16 cellular contexts compared by ENCODE assay signal in genomic region chr4:119297795-119298194, GRCh38. TPM values are rescaled to one million over a fixed set of nuclear protein-coding genes. Genes with fewer than 3 reads are reported as not detected.
DNase-seq lines count a peak whose midpoint lies in the region; ATAC-seq and TF ChIP-seq lines count a peak whose summit lies in the region.
"Had no signal": no experiment of that assay in that cellular context is flagged by ENCODE, and none has a peak within 500 bp of the region (broad histone marks: within the 10 kb centered on the region; RNA-seq: fewer than 3 reads in every experiment).

No MANE protein-coding gene starts in this region.

- H3K36me3 ChIP-seq in thoracic aorta = peaks cover 3% of the 10 kb centered on the region

- CTCF ChIA-PET in activated naive CD4-positive, alpha-beta T cell treated with anti-CD3 and anti-CD28 coated beads, Interleukin-2, amount 10 ng/mL, durations not matched to agents 7 days and 5 days (lab: Charles Lee) = interaction anchor here (1.2 to 1.8 kb wide), 5 partner anchors 9 to 526 kb away, joined by 4 to 6 read pairs (median 5); no protein-coding TSS in a partner anchor
- CTCF ChIA-PET in activated CD8-positive, alpha-beta T cell treated with anti-CD3 and anti-CD28 coated beads for 36 hours (lab: Charles Lee) = interaction anchor here (0.7 to 4.7 kb wide), 3 partner anchors 11 to 1782 kb away, joined by 3 to 28 read pairs (median 15); no protein-coding TSS in a partner anchor

- H3K4me3 ChIP-seq in fibroblast of villous mesenchyme (ENCODE audit: low read depth, low read length) (peak overlapping the region; percentile 97), thoracic aorta (peak overlapping the region; percentile 93)
- H3K4me3 ChIP-seq: body of pancreas had no signal

- no peak overlapping the region for H3K27ac ChIP-seq in thoracic aorta
- no peak overlapping the region for H3K27ac ChIP-seq in substantia nigra (ENCODE audit: low read depth, low read length, poor library complexity, severe bottlenecking)
- H3K27ac ChIP-seq: body of pancreas had no signal

- no peak for ATAC-seq in activated CD8-positive, alpha-beta T cell treated with anti-CD3 and anti-CD28 coated beads for 36 hours
- ATAC-seq in thoracic aorta (ENCODE audit: insufficient number of reproducible peaks, low FRiP score, low read depth) (no peak), GM18870 (IDR thresholded peaks at IDR 0.05; ENCODE audit: unreplicated experiment) (no peak)
- ATAC-seq: body of pancreas had no signal

- H3K36me3 Mint-ChIP-seq in activated naive CD4-positive, alpha-beta T cell treated with anti-CD3 and anti-CD28 coated beads, Interleukin-2, amount 10 ng/mL, durations not matched to agents 7 days and 5 days = peaks cover 39% of the 10 kb centered on the region
- peaks cover 45% of the 10 kb centered on the region for H3K36me3 Mint-ChIP-seq in activated CD8-positive, alpha-beta T cell treated with anti-CD3 and anti-CD28 coated beads for 36 hours (ENCODE audit: low read depth)

- no peak for DNase-seq in activated naive CD4-positive, alpha-beta T cell treated with anti-CD3 and anti-CD28 coated beads, Interleukin-2, amount 10 ng/mL, durations not matched to agents 7 days and 5 days
- no peak for DNase-seq in activated naive CD4-positive, alpha-beta T cell (lab: John Stamatoyannopoulos, UW)
- no peak for DNase-seq in activated CD8-positive, alpha-beta T cell treated with anti-CD3 and anti-CD28 coated beads for 36 hours
- DNase-seq in fibroblast of villous mesenchyme (ENCODE audit: low read depth) (no peak), thoracic aorta (ENCODE audit: low spot score) (no peak), substantia nigra (lab: John Stamatoyannopoulos, UW) (no peak)
- no peak for DNase-seq in stimulated activated CD4-positive, alpha-beta T cell treated with anti-CD3 and anti-CD28 coated beads, Interleukin-15, amount 100 ng/mL, for 24 hours
- DNase-seq: AML-193; body of pancreas; NCI-H1436 treated with DMSO at 0.1 percent for 48 hours; NCI-H526 treated with DMSO at 0.1 percent for 48 hours; stimulated activated CD4-positive, alpha-beta T cell treated with anti-CD3 and anti-CD28 coated beads, Interleukin-1b, Interleukin-23, amount 100 ng/mL, for 48 hours; stimulated activated naive CD4-positive, alpha-beta T cell treated with Interleukin-2 at 50 U/mL for 16 hours had no signal

- POLR2A ChIA-PET in activated CD8-positive, alpha-beta T cell treated with anti-CD3 and anti-CD28 coated beads for 36 hours (lab: Charles Lee) = interaction anchor here (1.6 kb wide), 1 partner anchor 13 kb away, joined by 4 read pairs; no protein-coding TSS in a partner anchor

- H3K27me3 ChIP-seq in thoracic aorta (replicated peaks; ENCODE audit: insufficient read depth) = no peaks in the 10 kb centered on the region
- H3K27me3 ChIP-seq: body of pancreas had no signal

- intact Hi-C loops in activated CD8-positive, alpha-beta T cell treated with anti-CD3 and anti-CD28 coated beads for 36 hours (cut with micrococcal nuclease) = no loop called here

- H3K27me3 Mint-ChIP-seq in activated naive CD4-positive, alpha-beta T cell treated with anti-CD3 and anti-CD28 coated beads, Interleukin-2, amount 10 ng/mL, durations not matched to agents 7 days and 5 days = no peaks in the 10 kb centered on the region
- no peaks in the 10 kb centered on the region for H3K27me3 Mint-ChIP-seq in activated CD8-positive, alpha-beta T cell treated with anti-CD3 and anti-CD28 coated beads for 36 hours

- H3K4me1 Mint-ChIP-seq in activated naive CD4-positive, alpha-beta T cell treated with anti-CD3 and anti-CD28 coated beads, Interleukin-2, amount 10 ng/mL, durations not matched to agents 7 days and 5 days = peaks cover 38% of the 10 kb centered on the region
- H3K4me1 Mint-ChIP-seq in activated CD8-positive, alpha-beta T cell treated with anti-CD3 and anti-CD28 coated beads for 36 hours (ENCODE audit: low read depth) = peaks cover 25% of the 10 kb centered on the region

- H3K4me1 ChIP-seq in thoracic aorta (ENCODE audit: control insufficient read depth in 1 of 2, low read depth in 2 of 2) = peaks cover 16 to 49% of the 10 kb centered on the region in 2 donors

- no peaks in the 10 kb centered on the region for H3K9me3 Mint-ChIP-seq in activated naive CD4-positive, alpha-beta T cell treated with anti-CD3 and anti-CD28 coated beads, Interleukin-2, amount 10 ng/mL, durations not matched to agents 7 days and 5 days
- H3K9me3 Mint-ChIP-seq in activated CD8-positive, alpha-beta T cell treated with anti-CD3 and anti-CD28 coated beads for 36 hours = peaks cover 6% of the 10 kb centered on the region

- no peak overlapping the region for H3K27ac Mint-ChIP-seq in activated naive CD4-positive, alpha-beta T cell treated with anti-CD3 and anti-CD28 coated beads, Interleukin-2, amount 10 ng/mL, durations not matched to agents 7 days and 5 days
- peak overlapping the region; percentile 68 for H3K27ac Mint-ChIP-seq in activated CD8-positive, alpha-beta T cell treated with anti-CD3 and anti-CD28 coated beads for 36 hours

- peak overlapping the region; percentile 85 for H3K4me3 Mint-ChIP-seq in activated naive CD4-positive, alpha-beta T cell treated with anti-CD3 and anti-CD28 coated beads, Interleukin-2, amount 10 ng/mL, durations not matched to agents 7 days and 5 days
- peak overlapping the region; percentile 92 for H3K4me3 Mint-ChIP-seq in activated CD8-positive, alpha-beta T cell treated with anti-CD3 and anti-CD28 coated beads for 36 hours

- H3K9me3 ChIP-seq in thoracic aorta = no peaks in the 10 kb centered on the region
- H3K9me3 ChIP-seq: body of pancreas had no signal

- no peak for TF ChIP-seq CTCF in activated CD8-positive, alpha-beta T cell treated with anti-CD3 and anti-CD28 coated beads for 36 hours (IDR thresholded peaks at IDR 0.05)
- TF ChIP-seq CTCF in fibroblast of villous mesenchyme (IDR thresholded peaks at IDR 0.05; ENCODE audit: insufficient read depth, low read depth, low read length) = no peak
- no peak for TF ChIP-seq CTCF in thoracic aorta (IDR thresholded peaks at IDR 0.05)

RNA-seq across cellular contexts. Expression of gene FABP2, which starts 24.1 kb away (rescaled TPM):
- total RNA-seq in activated CD8-positive, alpha-beta T cell treated with anti-CD3 and anti-CD28 coated beads for 36 hours = not detected
- total RNA-seq in fibroblast of villous mesenchyme (not detected in 2 replicates), thoracic aorta (not detected)
- total RNA-seq: activated CD8-positive, alpha-beta memory T cell treated with anti-CD3 and anti-CD28 coated beads for 36 hours; body of pancreas; kidney epithelial cell had no signal
